In the genomic region with DNA sequence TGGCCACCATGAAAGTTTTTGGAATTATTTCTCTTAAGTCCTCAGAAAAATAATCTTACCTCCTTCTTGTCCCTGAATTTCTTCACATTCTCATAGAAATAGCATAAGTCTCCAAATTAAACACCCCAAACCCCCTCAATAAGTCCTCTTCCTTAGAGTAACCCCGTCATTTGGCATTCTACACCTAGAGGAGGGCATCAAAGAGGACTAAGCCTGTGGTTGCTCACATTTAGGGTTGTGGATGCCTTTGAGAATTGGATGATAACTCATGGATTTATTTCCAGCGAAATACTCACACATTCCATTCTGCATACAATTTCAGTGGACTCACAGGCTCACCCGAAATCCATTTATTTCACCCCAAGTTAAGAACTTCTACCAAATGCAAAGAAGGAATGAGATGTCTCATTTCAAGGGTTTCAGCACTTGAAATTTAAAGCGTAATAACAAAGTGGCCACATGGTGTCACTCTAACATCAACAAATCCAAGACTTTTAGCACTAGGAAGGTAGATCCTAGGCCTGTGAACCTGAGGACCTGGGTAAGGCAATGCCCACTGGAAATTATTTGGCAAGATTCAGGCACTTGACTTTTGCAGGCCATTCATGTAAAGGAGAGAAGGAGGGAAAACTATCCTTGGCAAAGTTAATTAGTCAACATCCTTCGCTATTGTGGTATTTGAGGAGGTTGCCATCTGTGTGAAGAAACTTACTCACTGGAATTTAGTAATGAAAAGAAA, we compare ENCODE assay signal across 9 cellular contexts. TPM values are rescaled to one million over a fixed set of nuclear protein-coding genes. Genes with fewer than 3 reads are reported as not detected.
DNase-seq lines count a peak whose midpoint lies in the region; ATAC-seq and TF ChIP-seq lines count a peak whose summit lies in the region.
"Had no signal": no experiment of that assay in that cellular context is flagged by ENCODE, and none has a peak within 500 bp of the region (broad histone marks: within the 10 kb centered on the region; RNA-seq: fewer than 3 reads in every experiment).

No MANE protein-coding gene starts in this region.

- H3K4me3 ChIP-seq in WERI-Rb-1 (ENCODE audit: low read depth, low read length): no peak overlapping the region
- no peak overlapping the region for H3K4me3 ChIP-seq in fibroblast of villous mesenchyme (ENCODE audit: low read depth, low read length)

- peak; percentile 73 for ATAC-seq in HG02798 (IDR thresholded peaks at IDR 0.05; ENCODE audit: poor library complexity, unreplicated experiment)
- ATAC-seq in omental fat pad (ENCODE audit: low FRiP score): peak; percentile 62
- no peak for ATAC-seq in HG03571 (IDR thresholded peaks at IDR 0.05; ENCODE audit: unreplicated experiment)

- TF ChIP-seq CTCF in WERI-Rb-1 (IDR thresholded peaks at IDR 0.05; ENCODE audit: low read depth, low read length) (peak; percentile 41; the same call in 1 of the 2 replicates), fibroblast of villous mesenchyme (IDR thresholded peaks at IDR 0.05; ENCODE audit: insufficient read depth, low read depth, low read length) (peak; percentile 57), omental fat pad (IDR thresholded peaks at IDR 0.05) (no peak)

- no peaks in the 10 kb centered on the region for H3K9me3 ChIP-seq in WERI-Rb-1 (ENCODE audit: severe bottlenecking)

- no peak overlapping the region for H3K27ac ChIP-seq in WERI-Rb-1

- no peaks in the 10 kb centered on the region for H3K36me3 ChIP-seq in WERI-Rb-1

- peak; percentile 4 to 46 for DNase-seq in stimulated activated CD4-positive, alpha-beta T cell treated with anti-CD3 and anti-CD28 coated beads, Interleukin-2, amount 100 ng/mL, for 24 hours
- DNase-seq in stimulated activated CD4-positive, alpha-beta T cell treated with anti-CD3 and anti-CD28 coated beads, Interleukin-4, amount 100 ng/mL, for 1 hour: no peak
- DNase-seq in NCI-H2171 (lab: John Stamatoyannopoulos, UW) (peak; percentile 48), WERI-Rb-1 (peak; percentile 20), fibroblast of villous mesenchyme (ENCODE audit: low read depth) (peak; percentile 68), omental fat pad (ENCODE audit: low spot score) (no peak)

- no peaks in the 10 kb centered on the region for H3K27me3 ChIP-seq in WERI-Rb-1 (ENCODE audit: insufficient read depth, low read depth, severe bottlenecking)

RNA-seq across cellular contexts. Expression of gene DYTN, which starts 24.6 kb away (rescaled TPM):
- total RNA-seq in fibroblast of villous mesenchyme (not detected in 2 replicates), omental fat pad (not detected)
- total RNA-seq: lower leg skin had no signal

RNA-seq across cellular contexts. Expression of gene FAM237A, which starts 51.3 kb away (rescaled TPM):
- total RNA-seq in fibroblast of villous mesenchyme (not detected in 2 replicates), omental fat pad (not detected)
- total RNA-seq: lower leg skin had no signal

Comparison
In these comparisons a context has a peak if more than half of its experiments do, and no peak if none do; other contexts are left out.
1. DNase-seq: peak in stimulated activated CD4-positive, alpha-beta T cell treated with anti-CD3 and anti-CD28 coated beads, Interleukin-2, amount 100 ng/mL, for 24 hours (2 of 2), NCI-H2171 (single experiment), WERI-Rb-1 (single experiment) and fibroblast of villous mesenchyme (single experiment); none in stimulated activated CD4-positive, alpha-beta T cell treated with anti-CD3 and anti-CD28 coated beads, Interleukin-4, amount 100 ng/mL, for 1 hour (single experiment) and omental fat pad (single experiment).
2. CTCF ChIP-seq: peak in WERI-Rb-1 (single experiment) and fibroblast of villous mesenchyme (single experiment); none in omental fat pad (0 of 3).